ENCODE assay signal across 16 cellular contexts in the genomic region with DNA sequence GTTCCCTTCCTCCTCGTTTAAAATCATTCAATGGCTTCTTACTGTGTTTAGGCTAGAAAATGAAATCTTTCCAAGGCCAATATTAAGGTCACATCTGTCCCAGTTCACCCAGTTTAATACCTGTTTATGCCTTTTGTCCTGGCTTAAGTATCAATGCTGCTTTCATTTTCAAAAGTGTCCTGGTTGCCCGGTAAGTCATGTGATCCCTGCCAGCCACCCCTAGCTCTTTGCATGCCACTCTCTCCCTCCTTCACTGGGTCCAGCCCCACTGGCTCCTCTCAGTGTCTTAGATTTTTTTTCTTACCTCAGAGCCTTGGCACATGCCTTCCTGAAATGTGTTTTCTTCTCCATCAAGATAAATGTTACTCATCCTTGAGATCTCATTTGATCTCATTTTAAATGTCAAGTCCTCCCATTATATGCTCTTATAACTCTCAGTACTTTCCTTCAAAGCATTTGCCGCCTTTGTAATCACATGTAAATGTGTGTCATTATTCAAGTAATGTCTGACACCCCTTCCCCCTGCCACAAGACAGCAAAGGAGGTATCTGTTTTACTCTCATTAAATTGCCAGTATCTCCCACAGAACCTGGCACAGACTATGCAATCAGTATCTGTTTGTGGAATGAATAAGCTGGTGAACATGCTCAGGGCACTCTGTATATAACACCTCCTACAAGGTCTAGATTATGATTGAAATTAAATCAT.
DNase-seq lines count a peak whose midpoint lies in the region; ATAC-seq, FAIRE-seq and TF ChIP-seq lines count a peak whose summit lies in the region.
"Had no signal": no experiment of that assay in that cellular context is flagged by ENCODE, and none has a peak within 500 bp of the region (broad histone marks: within the 10 kb centered on the region; RNA-seq: fewer than 3 reads in every experiment).

No MANE protein-coding gene starts in this region.

- peak; percentile 91 for TF ChIP-seq EP300 in neural cell (conservative IDR thresholded peaks at IDR 0.05; ENCODE audit: poor library complexity, severe bottlenecking)

- H3K27ac ChIP-seq in astrocyte (ENCODE audit: low read depth, low read length), result no peak overlapping the region
- H3K27ac ChIP-seq in neural cell (ENCODE audit: low read length), result peak overlapping the region; percentile 67
- H3K27ac ChIP-seq: 22Rv1, BLaER1 had no signal

- H3K36me3 ChIP-seq in astrocyte (ENCODE audit: insufficient read depth, low read length) (no peaks in the 10 kb centered on the region), neural cell (ENCODE audit: insufficient read depth, low read length) (no peaks in the 10 kb centered on the region)
- H3K36me3 ChIP-seq: BLaER1 had no signal

- H3K4me2 ChIP-seq in astrocyte (ENCODE audit: low read length), result no peak overlapping the region
- H3K4me2 ChIP-seq in neural cell (ENCODE audit: low read length), result no peak overlapping the region
- H3K4me2 ChIP-seq: BLaER1 had no signal

- H3K4me3 ChIP-seq in astrocyte (ENCODE audit: insufficient read depth, low read depth, low read length), result no peak overlapping the region
- H3K4me3 ChIP-seq in neural cell (ENCODE audit: low read length), result no peak overlapping the region
- H3K4me3 ChIP-seq: BLaER1 had no signal

- no peak for TF ChIP-seq CTCF in astrocyte (IDR thresholded peaks at IDR 0.05; ENCODE audit: insufficient read depth, low read depth, low read length)
- TF ChIP-seq CTCF in neural cell (IDR thresholded peaks at IDR 0.05; ENCODE audit: poor library complexity, severe bottlenecking), result no peak

- H3K27ac Mint-ChIP-seq in activated CD4-positive, alpha-beta T cell treated with anti-CD3 and anti-CD28 coated beads for 36 hours, result no peak overlapping the region
- no peak overlapping the region for H3K27ac Mint-ChIP-seq in astrocyte (ENCODE audit: unreplicated experiment)
- H3K27ac Mint-ChIP-seq: CD14-positive monocyte; CD4-positive, alpha-beta memory T cell had no signal

- H3F3A ChIP-seq in neural cell (ENCODE audit: insufficient read depth, low read length, poor library complexity, severe bottlenecking), result no peaks in the 10 kb centered on the region

- FAIRE-seq in astrocyte (lab: Jason Lieb, UNC), result peak; percentile 88
- FAIRE-seq: GM12892 had no signal

- no peak for DNase-seq in activated CD4-positive, alpha-beta T cell treated with anti-CD3 and anti-CD28 coated beads for 36 hours
- no peak for DNase-seq in activated CD4-positive, alpha-beta T cell treated with anti-CD3 and anti-CD28 coated beads, Interleukin-2, amount 50 U/mL, for 4 hours
- DNase-seq in NCI-H2029 (lab: John Stamatoyannopoulos, UW), result peak; percentile 47
- DNase-seq in astrocyte (ENCODE audit: low read depth), result no peak
- DNase-seq in NCI-H146 treated with DMSO at 0.1 percent for 48 hours (lab: John Stamatoyannopoulos, UW; ENCODE audit: unreplicated experiment), result no peak
- DNase-seq: CD4-positive, alpha-beta memory T cell; DMS153; DMS79; GOT3; H7 had no signal

- peaks cover 5% of the 10 kb centered on the region for H3K4me1 Mint-ChIP-seq in activated CD4-positive, alpha-beta T cell treated with anti-CD3 and anti-CD28 coated beads for 36 hours
- H3K4me1 Mint-ChIP-seq in astrocyte (ENCODE audit: low read depth, unreplicated experiment), result no peaks in the 10 kb centered on the region
- H3K4me1 Mint-ChIP-seq: CD14-positive monocyte; CD4-positive, alpha-beta memory T cell had no signal

- no peak overlapping the region for H3K4me3 Mint-ChIP-seq in activated CD4-positive, alpha-beta T cell treated with anti-CD3 and anti-CD28 coated beads for 36 hours
- no peak overlapping the region for H3K4me3 Mint-ChIP-seq in astrocyte (ENCODE audit: unreplicated experiment)
- H3K4me3 Mint-ChIP-seq: CD14-positive monocyte; CD4-positive, alpha-beta memory T cell had no signal

- no peaks in the 10 kb centered on the region for H3K4me1 ChIP-seq in astrocyte (ENCODE audit: insufficient read depth, low read length)
- H3K4me1 ChIP-seq: BLaER1 had no signal

- ATAC-seq in activated CD4-positive, alpha-beta T cell treated with anti-CD3 and anti-CD28 coated beads for 36 hours, result peak; percentile 64
- ATAC-seq in GM21576 (IDR thresholded peaks at IDR 0.05; ENCODE audit: unreplicated experiment), result no peak

- CTCF ChIA-PET in activated CD4-positive, alpha-beta T cell treated with anti-CD3 and anti-CD28 coated beads for 36 hours (lab: Charles Lee), result no interaction called here

- H3K27me3 Mint-ChIP-seq in activated CD4-positive, alpha-beta T cell treated with anti-CD3 and anti-CD28 coated beads for 36 hours, result peaks cover 8% of the 10 kb centered on the region
- no peaks in the 10 kb centered on the region for H3K27me3 Mint-ChIP-seq in astrocyte (ENCODE audit: low read depth, unreplicated experiment)

- H3K9me3 ChIP-seq in astrocyte (ENCODE audit: insufficient read depth, low read depth, low read length) (no peaks in the 10 kb centered on the region), neural cell (ENCODE audit: low read length) (no peaks in the 10 kb centered on the region)
- H3K9me3 ChIP-seq: BLaER1 had no signal

- no peak overlapping the region for H3K9ac ChIP-seq in astrocyte (ENCODE audit: low read length)
- no peak overlapping the region for H3K9ac ChIP-seq in neural cell (ENCODE audit: low read length)
- H3K9ac ChIP-seq: BLaER1 had no signal

- no peaks in the 10 kb centered on the region for H3K27me3 ChIP-seq in astrocyte (ENCODE audit: insufficient read depth, low read length)
- H3K27me3 ChIP-seq in neural cell (ENCODE audit: insufficient read depth, low read depth, low read length), result no peaks in the 10 kb centered on the region
- H3K27me3 ChIP-seq: BLaER1 had no signal

- no peaks in the 10 kb centered on the region for H3K9me3 Mint-ChIP-seq in activated CD4-positive, alpha-beta T cell treated with anti-CD3 and anti-CD28 coated beads for 36 hours (ENCODE audit: low read depth)
- no peaks in the 10 kb centered on the region for H3K9me3 Mint-ChIP-seq in astrocyte (ENCODE audit: unreplicated experiment)
- H3K9me3 Mint-ChIP-seq: CD14-positive monocyte had no signal

- TF ChIP-seq RAD21 in neural cell (conservative IDR thresholded peaks at IDR 0.05), result no peak

- H3K9me2 ChIP-seq in neural cell (ENCODE audit: insufficient read depth, low read length), result no peaks in the 10 kb centered on the region

- no peak overlapping the region for H2AFZ ChIP-seq in astrocyte (ENCODE audit: low read depth, low read length)
- H2AFZ ChIP-seq in neural cell (ENCODE audit: low read depth, low read length), result no peak overlapping the region

- H3K79me2 ChIP-seq in astrocyte (ENCODE audit: insufficient read depth, low read length) (no peaks in the 10 kb centered on the region), neural cell (replicated peaks; ENCODE audit: insufficient read depth, low read length) (no peaks in the 10 kb centered on the region)

- H4K20me1 ChIP-seq in astrocyte (ENCODE audit: insufficient read depth, low read length) (no peaks in the 10 kb centered on the region), neural cell (ENCODE audit: insufficient read depth) (no peaks in the 10 kb centered on the region)
- H4K20me1 ChIP-seq: BLaER1 had no signal

- POLR2A ChIA-PET in activated CD4-positive, alpha-beta T cell treated with anti-CD3 and anti-CD28 coated beads for 36 hours (lab: Charles Lee), result no interaction called here

- no peaks in the 10 kb centered on the region for H3K36me3 Mint-ChIP-seq in activated CD4-positive, alpha-beta T cell treated with anti-CD3 and anti-CD28 coated beads for 36 hours (ENCODE audit: low read depth)
- no peaks in the 10 kb centered on the region for H3K36me3 Mint-ChIP-seq in astrocyte (ENCODE audit: low read depth, unreplicated experiment)
- H3K36me3 Mint-ChIP-seq: CD14-positive monocyte; CD4-positive, alpha-beta memory T cell had no signal

- intact Hi-C loops in activated CD4-positive, alpha-beta T cell treated with anti-CD3 and anti-CD28 coated beads for 36 hours (cut with DNase I, micrococcal nuclease), result no loop called here

TF ChIP-seq in neural cell, 6 proteins besides CTCF, POLR2A, EP300 and RAD21:
- TF ChIP-seq TAF1 (IDR thresholded peaks at IDR 0.05; ENCODE audit: low read depth), result no peak
- peak; percentile 65 for TF ChIP-seq POLR2AphosphoS5 (IDR thresholded peaks at IDR 0.05)
